In genomic region chr1:36322085-36322785, GRCh38 we compare ENCODE assay signal across 8 cellular contexts. TPM values are rescaled to one million over a fixed set of nuclear protein-coding genes. Genes with fewer than 3 reads are reported as not detected.
DNase-seq lines count a peak whose midpoint lies in the region; ATAC-seq and TF ChIP-seq lines count a peak whose summit lies in the region.

No MANE protein-coding gene starts in this region.

- peak overlapping the region; percentile 94 for H3K4me2 ChIP-seq in GM23338
- H3K4me2 ChIP-seq in smooth muscle cell = peak overlapping the region; percentile 97

- no peaks in the 10 kb centered on the region for H3K9me3 ChIP-seq in iPS-18c (ENCODE audit: control insufficient read depth, insufficient read depth, low read length)
- no peaks in the 10 kb centered on the region for H3K9me3 ChIP-seq in smooth muscle cell (replicated peaks; ENCODE audit: low read depth)

- peaks cover 18% of the 10 kb centered on the region for H3K4me1 ChIP-seq in GM23338 (ENCODE audit: insufficient read depth)
- peaks cover 27% of the 10 kb centered on the region for H3K4me1 ChIP-seq in smooth muscle cell (ENCODE audit: low read depth)

- peaks cover 15% of the 10 kb centered on the region for H3K4me1 Mint-ChIP-seq in GM23338
- H3K4me1 Mint-ChIP-seq in activated naive CD8-positive, alpha-beta T cell treated with anti-CD3 and anti-CD28 coated beads for 36 hours = peaks cover 19% of the 10 kb centered on the region

- peak overlapping the region; percentile 80 for H3K4me3 Mint-ChIP-seq in GM23338
- peak overlapping the region; percentile 18 for H3K4me3 Mint-ChIP-seq in activated naive CD8-positive, alpha-beta T cell treated with anti-CD3 and anti-CD28 coated beads for 36 hours

- H3F3A ChIP-seq in GM23338 (replicated peaks; ENCODE audit: low read depth) (peaks cover 22% of the 10 kb centered on the region), smooth muscle cell (ENCODE audit: low read depth) (peaks cover 18% of the 10 kb centered on the region)

- H3K27me3 ChIP-seq in GM23338 (ENCODE audit: insufficient read depth) (peaks cover 47% of the 10 kb centered on the region), smooth muscle cell (ENCODE audit: low read depth) (no peaks in the 10 kb centered on the region)

- DNase-seq in GM23338 (ENCODE audit: low spot score) (peak; percentile 52), smooth muscle cell (lab: John Stamatoyannopoulos, UW; ENCODE audit: unreplicated experiment) (peak; percentile 42), hypothalamus (lab: John Stamatoyannopoulos, UW) (no peak), omental fat pad (ENCODE audit: low spot score) (no peak), SIG-M5 (lab: John Stamatoyannopoulos, UW) (no peak), COR-L47 (lab: John Stamatoyannopoulos, UW) (no peak)
- DNase-seq in activated naive CD8-positive, alpha-beta T cell treated with anti-CD3 and anti-CD28 coated beads for 36 hours = no peak

- H3K27ac ChIP-seq in GM23338 (ENCODE audit: low read depth) (peak overlapping the region; percentile 90; the same call in 1 of the 2 replicates), smooth muscle cell (ENCODE audit: low read depth) (peak overlapping the region; percentile 83)

- WGBS in smooth muscle cell (ENCODE audit: low lambda C conversion rate) = 20% methylated on average over 58 of the region's 66 CpGs

- H3K9me3 Mint-ChIP-seq in GM23338 = no peaks in the 10 kb centered on the region
- H3K9me3 Mint-ChIP-seq in activated naive CD8-positive, alpha-beta T cell treated with anti-CD3 and anti-CD28 coated beads for 36 hours = no peaks in the 10 kb centered on the region

- TF ChIP-seq CTCF in GM23338 (conservative IDR thresholded peaks at IDR 0.05; ENCODE audit: low read depth in 2 of 2) (no peak), smooth muscle cell (IDR thresholded peaks at IDR 0.05; ENCODE audit: borderline replicate concordance, insufficient read depth, poor library complexity, severe bottlenecking) (no peak), omental fat pad (IDR thresholded peaks at IDR 0.05) (no peak)

- no peaks in the 10 kb centered on the region for H3K36me3 ChIP-seq in GM23338 (ENCODE audit: insufficient read depth)
- H3K36me3 ChIP-seq in smooth muscle cell (ENCODE audit: low read depth) = no peaks in the 10 kb centered on the region

- peaks cover 35% of the 10 kb centered on the region for H3K27me3 Mint-ChIP-seq in GM23338 (ENCODE audit: insufficient read depth, low read depth, poor library complexity)
- peaks cover 17% of the 10 kb centered on the region for H3K27me3 Mint-ChIP-seq in activated naive CD8-positive, alpha-beta T cell treated with anti-CD3 and anti-CD28 coated beads for 36 hours

- no peak overlapping the region for H3K27ac Mint-ChIP-seq in GM23338
- no peak overlapping the region for H3K27ac Mint-ChIP-seq in activated naive CD8-positive, alpha-beta T cell treated with anti-CD3 and anti-CD28 coated beads for 36 hours

- H3K36me3 Mint-ChIP-seq in GM23338 (ENCODE audit: low read depth) = peaks cover 3% of the 10 kb centered on the region
- peaks cover 5% of the 10 kb centered on the region for H3K36me3 Mint-ChIP-seq in activated naive CD8-positive, alpha-beta T cell treated with anti-CD3 and anti-CD28 coated beads for 36 hours

- H3K4me3 ChIP-seq in GM23338 (peak overlapping the region; percentile 88), iPS-18c (ENCODE audit: insufficient read depth, low read depth, low read length) (peak overlapping the region; percentile 61), smooth muscle cell (peak overlapping the region; percentile 83)

- ATAC-seq in GM23338 = peak; percentile 12
- no peak for ATAC-seq in omental fat pad (ENCODE audit: low FRiP score)

- peak overlapping the region; percentile 86 for H3K9ac ChIP-seq in smooth muscle cell (ENCODE audit: low read depth)

- no peaks in the 10 kb centered on the region for H3K79me2 ChIP-seq in GM23338 (replicated peaks; ENCODE audit: insufficient read depth)
- peaks cover 3% of the 10 kb centered on the region for H3K79me2 ChIP-seq in smooth muscle cell (ENCODE audit: low read depth)

- H4K20me1 ChIP-seq in GM23338 (replicated peaks; ENCODE audit: insufficient read depth) (no peaks in the 10 kb centered on the region), smooth muscle cell (ENCODE audit: low read depth) (peaks cover 16% of the 10 kb centered on the region)

- no peaks in the 10 kb centered on the region; the same call in 1 of the 2 replicates for H3K9me2 ChIP-seq in GM23338 (ENCODE audit: insufficient read depth)

- H2AFZ ChIP-seq in GM23338 = no peak overlapping the region
- H2AFZ ChIP-seq in smooth muscle cell (ENCODE audit: low read depth) = no peak overlapping the region

TF ChIP-seq in GM23338, 12 proteins besides CTCF, POLR2A, EP300 and RAD21:
- TF ChIP-seq EZH2phosphoT487 (IDR thresholded peaks at IDR 0.05; ENCODE audit: unreplicated experiment) (no peak), EZH2 (IDR thresholded peaks at IDR 0.05; ENCODE audit: low read depth, unreplicated experiment) (no peak), ZNF462 (CRISPR knock-in tag; IDR thresholded peaks at IDR 0.05) (no peak), NANOG (IDR thresholded peaks at IDR 0.05; ENCODE audit: borderline replicate concordance) (no peak), STAT1 (IDR thresholded peaks at IDR 0.05; ENCODE audit: unreplicated experiment) (no peak)
TF ChIP-seq in GM23338: peak in this region for 0.

RNA-seq across cellular contexts. Expression of gene EVA1B, which starts 1.2 kb away (rescaled TPM):
- total RNA-seq in GM23338 (2014; rRNA removed; shearing (Covaris generic)) = 27.1 and 27.3 TPM in 2 replicates
- polyA plus RNA-seq in GM23338 (2016; fragmentation: Nextera tagmentation; extraction: Ambion mirVana) = 9.2 and 11.5 TPM in 2 replicates
- 1 to 10 TPM; 5.3 to 6.3 TPM for total RNA-seq in activated naive CD8-positive, alpha-beta T cell treated with anti-CD3 and anti-CD28 coated beads for 36 hours
- total RNA-seq in smooth muscle cell = 49.8 and 88.7 TPM in 2 replicates
- 164 and 182 TPM in 2 replicates for polyA plus RNA-seq in smooth muscle cell
- total RNA-seq in omental fat pad = 100 to 1,000 TPM in 1 of 4 donors, 10 to 100 TPM in 3; 40.6 to 107 (median 52.4) TPM

RNA-seq across cellular contexts. Expression of gene SH3D21, which starts 16.1 kb away (rescaled TPM):
- total RNA-seq in GM23338 (2014; rRNA removed; shearing (Covaris generic)) = 4.4 and 6.3 TPM in 2 replicates
- polyA plus RNA-seq in GM23338 (2016; fragmentation: Nextera tagmentation; extraction: Ambion mirVana) = 3.1 and 3.7 TPM in 2 replicates
- total RNA-seq in activated naive CD8-positive, alpha-beta T cell treated with anti-CD3 and anti-CD28 coated beads for 36 hours = 1 to 10 TPM; 9.3 to 9.4 TPM
- 12.0 and 16.4 TPM in 2 replicates for total RNA-seq in smooth muscle cell
- polyA plus RNA-seq in smooth muscle cell = 6.9 and 8.2 TPM in 2 replicates
- total RNA-seq in omental fat pad = 1 to 10 TPM in 2 of 4 donors, under 1 TPM in 2; 0.63 to 3.1 (median 1.4) TPM

Comparison
In these comparisons a context has a peak if more than half of its experiments do, and no peak if none do; other contexts are left out.
1. DNase-seq: peak in GM23338 (single experiment) and smooth muscle cell (single experiment); none in activated naive CD8-positive, alpha-beta T cell treated with anti-CD3 and anti-CD28 coated beads for 36 hours (single experiment), hypothalamus (0 of 51), omental fat pad (single experiment), SIG-M5 (single experiment) and COR-L47 (single experiment).
2. Peak in every context shown above with its lines, with median percentiles within 50 percentile points of each other: H3K4me3 ChIP-seq.